1 cellular context compared by ENCODE assay signal in the genomic region with DNA sequence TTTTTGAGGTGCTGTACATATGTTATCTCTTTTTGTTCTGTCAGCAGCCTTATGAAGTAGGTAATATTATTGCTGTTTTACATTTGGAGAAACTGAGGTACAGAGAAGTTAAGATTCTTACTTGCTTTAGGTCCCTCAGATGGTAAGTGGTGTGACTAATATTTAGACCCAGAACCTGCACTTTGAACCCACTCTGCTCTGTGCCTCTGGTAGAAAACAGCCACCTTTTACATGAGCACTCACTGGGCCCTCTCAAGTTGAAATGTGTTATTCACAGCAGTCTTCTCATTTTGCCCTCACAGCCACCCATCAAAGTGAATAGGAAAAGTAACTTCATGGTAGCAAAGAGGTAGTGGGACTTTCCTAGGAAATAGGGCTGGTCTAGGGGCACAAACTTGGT.
A peak's percentile ranks its signal among the peaks of the same experiment; 100 is the strongest.
TF ChIP-seq lines count a peak whose summit lies in the region.

No MANE protein-coding gene starts in this region.

TF ChIP-seq in HepG2, 621 proteins besides CTCF, POLR2A, EP300 and RAD21:
- TF ChIP-seq ZNF468 (CRISPR knock-in tag; IDR thresholded peaks at IDR 0.05) (no peak), TOE1 (CRISPR knock-in tag; IDR thresholded peaks at IDR 0.05) (no peak), HNF4A (CRISPR knock-in tag; IDR thresholded peaks at IDR 0.05) (peak; percentile 67), SAP130 (CRISPR knock-in tag; IDR thresholded peaks at IDR 0.05; ENCODE audit: low read depth) (peak; percentile 13; the same call in 1 of the 2 replicates)
- TF ChIP-seq, protein P1, sequence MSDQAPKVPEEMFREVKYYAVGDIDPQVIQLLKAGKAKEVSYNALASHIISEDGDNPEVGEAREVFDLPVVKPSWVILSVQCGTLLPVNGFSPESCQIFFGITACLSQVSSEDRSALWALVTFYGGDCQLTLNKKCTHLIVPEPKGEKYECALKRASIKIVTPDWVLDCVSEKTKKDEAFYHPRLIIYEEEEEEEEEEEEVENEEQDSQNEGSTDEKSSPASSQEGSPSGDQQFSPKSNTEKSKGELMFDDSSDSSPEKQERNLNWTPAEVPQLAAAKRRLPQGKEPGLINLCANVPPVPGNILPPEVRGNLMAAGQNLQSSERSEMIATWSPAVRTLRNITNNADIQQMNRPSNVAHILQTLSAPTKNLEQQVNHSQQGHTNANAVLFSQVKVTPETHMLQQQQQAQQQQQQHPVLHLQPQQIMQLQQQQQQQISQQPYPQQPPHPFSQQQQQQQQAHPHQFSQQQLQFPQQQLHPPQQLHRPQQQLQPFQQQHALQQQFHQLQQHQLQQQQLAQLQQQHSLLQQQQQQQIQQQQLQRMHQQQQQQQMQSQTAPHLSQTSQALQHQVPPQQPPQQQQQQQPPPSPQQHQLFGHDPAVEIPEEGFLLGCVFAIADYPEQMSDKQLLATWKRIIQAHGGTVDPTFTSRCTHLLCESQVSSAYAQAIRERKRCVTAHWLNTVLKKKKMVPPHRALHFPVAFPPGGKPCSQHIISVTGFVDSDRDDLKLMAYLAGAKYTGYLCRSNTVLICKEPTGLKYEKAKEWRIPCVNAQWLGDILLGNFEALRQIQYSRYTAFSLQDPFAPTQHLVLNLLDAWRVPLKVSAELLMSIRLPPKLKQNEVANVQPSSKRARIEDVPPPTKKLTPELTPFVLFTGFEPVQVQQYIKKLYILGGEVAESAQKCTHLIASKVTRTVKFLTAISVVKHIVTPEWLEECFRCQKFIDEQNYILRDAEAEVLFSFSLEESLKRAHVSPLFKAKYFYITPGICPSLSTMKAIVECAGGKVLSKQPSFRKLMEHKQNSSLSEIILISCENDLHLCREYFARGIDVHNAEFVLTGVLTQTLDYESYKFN (CRISPR knock-in tag; conservative IDR thresholded peaks at IDR 0.05) = 0 out of 2 replicates have a peak, but pooled peaks have one; percentile 22
- TF ChIP-seq, protein P2, sequence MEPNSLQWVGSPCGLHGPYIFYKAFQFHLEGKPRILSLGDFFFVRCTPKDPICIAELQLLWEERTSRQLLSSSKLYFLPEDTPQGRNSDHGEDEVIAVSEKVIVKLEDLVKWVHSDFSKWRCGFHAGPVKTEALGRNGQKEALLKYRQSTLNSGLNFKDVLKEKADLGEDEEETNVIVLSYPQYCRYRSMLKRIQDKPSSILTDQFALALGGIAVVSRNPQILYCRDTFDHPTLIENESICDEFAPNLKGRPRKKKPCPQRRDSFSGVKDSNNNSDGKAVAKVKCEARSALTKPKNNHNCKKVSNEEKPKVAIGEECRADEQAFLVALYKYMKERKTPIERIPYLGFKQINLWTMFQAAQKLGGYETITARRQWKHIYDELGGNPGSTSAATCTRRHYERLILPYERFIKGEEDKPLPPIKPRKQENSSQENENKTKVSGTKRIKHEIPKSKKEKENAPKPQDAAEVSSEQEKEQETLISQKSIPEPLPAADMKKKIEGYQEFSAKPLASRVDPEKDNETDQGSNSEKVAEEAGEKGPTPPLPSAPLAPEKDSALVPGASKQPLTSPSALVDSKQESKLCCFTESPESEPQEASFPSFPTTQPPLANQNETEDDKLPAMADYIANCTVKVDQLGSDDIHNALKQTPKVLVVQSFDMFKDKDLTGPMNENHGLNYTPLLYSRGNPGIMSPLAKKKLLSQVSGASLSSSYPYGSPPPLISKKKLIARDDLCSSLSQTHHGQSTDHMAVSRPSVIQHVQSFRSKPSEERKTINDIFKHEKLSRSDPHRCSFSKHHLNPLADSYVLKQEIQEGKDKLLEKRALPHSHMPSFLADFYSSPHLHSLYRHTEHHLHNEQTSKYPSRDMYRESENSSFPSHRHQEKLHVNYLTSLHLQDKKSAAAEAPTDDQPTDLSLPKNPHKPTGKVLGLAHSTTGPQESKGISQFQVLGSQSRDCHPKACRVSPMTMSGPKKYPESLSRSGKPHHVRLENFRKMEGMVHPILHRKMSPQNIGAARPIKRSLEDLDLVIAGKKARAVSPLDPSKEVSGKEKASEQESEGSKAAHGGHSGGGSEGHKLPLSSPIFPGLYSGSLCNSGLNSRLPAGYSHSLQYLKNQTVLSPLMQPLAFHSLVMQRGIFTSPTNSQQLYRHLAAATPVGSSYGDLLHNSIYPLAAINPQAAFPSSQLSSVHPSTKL (CRISPR knock-in tag; IDR thresholded peaks at IDR 0.05) = peak; percentile 34; the same call in 1 of the 2 replicates
TF ChIP-seq in HepG2: peak in this region for 4.
